In genomic region chr15:90564109-90564508, GRCh38 we compare ENCODE assay signal across 11 cellular contexts. TPM values are rescaled to one million over a fixed set of nuclear protein-coding genes. Genes with fewer than 3 reads are reported as not detected.
DNase-seq lines count a peak whose midpoint lies in the region; ATAC-seq and TF ChIP-seq lines count a peak whose summit lies in the region.
"Had no signal": no experiment of that assay in that cellular context is flagged by ENCODE, and none has a peak within 500 bp of the region (broad histone marks: within the 10 kb centered on the region; RNA-seq: fewer than 3 reads in every experiment).

No MANE protein-coding gene starts in this region.

- no peaks in the 10 kb centered on the region for H3K27me3 ChIP-seq in heart left ventricle
- H3K27me3 ChIP-seq in gastroesophageal sphincter, result no peaks in the 10 kb centered on the region
- no peaks in the 10 kb centered on the region for H3K27me3 ChIP-seq in transverse colon
- H3K27me3 ChIP-seq: body of pancreas had no signal

- no peak for TF ChIP-seq CTCF in heart left ventricle (IDR thresholded peaks at IDR 0.05)
- no peak for TF ChIP-seq CTCF in OCI-LY7 (conservative IDR thresholded peaks at IDR 0.05; ENCODE audit: low read length)
- no peak for TF ChIP-seq CTCF in gastroesophageal sphincter (IDR thresholded peaks at IDR 0.05)
- TF ChIP-seq CTCF in transverse colon (IDR thresholded peaks at IDR 0.05), result no peak

- H3K4me2 ChIP-seq in OCI-LY7 (ENCODE audit: low read length), result no peak overlapping the region

- 71 to 77% (median 74%) methylated on average over 2 of the region's 2 CpGs for WGBS in heart left ventricle, 4 donors
- 44 to 67% methylated on average over 1 to 2 of the region's 2 CpGs for WGBS in gastroesophageal sphincter (ENCODE audit: low coverage in 1 of 2), 2 donors
- 64 to 82% methylated on average over 2 of the region's 2 CpGs for WGBS in transverse colon (ENCODE audit: low coverage in 1 of 2), 2 donors

- H3K4me1 ChIP-seq in heart left ventricle (peaks cover 5 to 99% (median 58%) of the 10 kb centered on the region in 12 donors), OCI-LY7 (ENCODE audit: insufficient read depth, low read length, poor library complexity, severe bottlenecking) (peaks cover 10% of the 10 kb centered on the region), gastroesophageal sphincter (peaks cover 27 to 66% (median 32%) of the 10 kb centered on the region in 3 donors), transverse colon (peaks cover 27 to 69% (median 42%) of the 10 kb centered on the region in 4 donors)

- H2AFZ ChIP-seq in OCI-LY7 (ENCODE audit: low read length), result no peak overlapping the region

- no peaks in the 10 kb centered on the region for H3K9me3 ChIP-seq in heart left ventricle
- H3K9me3 ChIP-seq in OCI-LY7 (ENCODE audit: low read length), result no peaks in the 10 kb centered on the region
- no peaks in the 10 kb centered on the region for H3K9me3 ChIP-seq in gastroesophageal sphincter
- H3K9me3 ChIP-seq in transverse colon, result no peaks in the 10 kb centered on the region
- H3K9me3 ChIP-seq: body of pancreas had no signal

- no peak for TF ChIP-seq POLR2A in heart left ventricle (IDR thresholded peaks at IDR 0.05)
- TF ChIP-seq POLR2A in gastroesophageal sphincter (IDR thresholded peaks at IDR 0.05), result no peak
- no peak for TF ChIP-seq POLR2A in transverse colon (IDR thresholded peaks at IDR 0.05)

- intact Hi-C loops in heart left ventricle (cut with DNase I), result loop anchor here in 1 of 10 donors (5.0 kb wide), 2 partner anchors 33 to 37 kb away; partner anchors contain the start of gene CRTC3
- intact Hi-C loops in Right ventricle myocardium inferior (cut with DNase I), result no loop called here
- intact Hi-C loops in OCI-LY7 (cut with micrococcal nuclease; ENCODE audit: unreplicated experiment), result no loop called here
- intact Hi-C loops in transverse colon (cut with DNase I; ENCODE audit: low total_unique reads), result no loop called here

- CTCF ChIA-PET in OCI-LY7 (lab: Charles Lee; ENCODE audit: unreplicated experiment), result interaction anchor here (0.6 kb wide), 1 partner anchor 14 kb away, joined by 3 read pairs; no protein-coding TSS in a partner anchor

- no peaks in the 10 kb centered on the region for H3K79me2 ChIP-seq in OCI-LY7 (ENCODE audit: insufficient read depth, low read depth, low read length)

- ATAC-seq in heart left ventricle, result no peak
- ATAC-seq in Right ventricle myocardium inferior, result no peak
- no peak for ATAC-seq in gastroesophageal sphincter
- ATAC-seq in HG03097 (IDR thresholded peaks at IDR 0.05; ENCODE audit: low FRiP score, unreplicated experiment), result no peak
- ATAC-seq: body of pancreas had no signal

- H3K36me3 ChIP-seq in heart left ventricle (no peaks in the 10 kb centered on the region), OCI-LY7 (ENCODE audit: insufficient read depth, low read length) (no peaks in the 10 kb centered on the region), gastroesophageal sphincter (no peaks in the 10 kb centered on the region), transverse colon (no peaks in the 10 kb centered on the region)

- POLR2A ChIA-PET in OCI-LY7 (lab: Charles Lee), result interaction anchor here (0.8 to 1.5 kb wide), 6 partner anchors 9 to 251 kb away, joined by 3 to 5 read pairs (median 4); no protein-coding TSS in a partner anchor

- BruUV-seq in OCI-LY7 (replicated peaks; lab: Mats Ljungman, UMichigan), result no TSS peak

- H3K4me3 ChIP-seq in heart left ventricle (no peak overlapping the region), OCI-LY7 (ENCODE audit: low read depth, low read length, poor library complexity, severe bottlenecking) (no peak overlapping the region), gastroesophageal sphincter (no peak overlapping the region), transverse colon (no peak overlapping the region)
- H3K4me3 ChIP-seq: body of pancreas had no signal

- H3K9me2 ChIP-seq in OCI-LY7 (ENCODE audit: insufficient read depth, low read length), result no peaks in the 10 kb centered on the region

- H3K27ac ChIP-seq in heart left ventricle (peak overlapping the region in 8 of 12 donors; percentile 2 to 91 (median 84)), OCI-LY7 (ENCODE audit: low read depth, low read length, poor library complexity, severe bottlenecking) (no peak overlapping the region), gastroesophageal sphincter (peak overlapping the region; percentile 34 to 82 (median 68)), transverse colon (peak overlapping the region; percentile 40 to 87 (median 82))

- TF ChIP-seq EP300 in gastroesophageal sphincter (IDR thresholded peaks at IDR 0.05) (no peak), transverse colon (IDR thresholded peaks at IDR 0.05; ENCODE audit: low read depth) (no peak)

- in situ Hi-C loops in transverse colon (cut with MboI; ENCODE audit: low pct_ligation_motif_present in 1 of 4, low pct_unique_long_range_greater_than_20kb in 1 of 4, low sequenced_read_pairs in 3 of 4), result no loop called here

- DNase-seq in heart left ventricle (no peak), Right ventricle myocardium inferior (ENCODE audit: missing footprints) (no peak), OCI-LY7 (ENCODE audit: low spot score) (peak; percentile 40), transverse colon (no peak)
- DNase-seq in stimulated activated CD4-positive, alpha-beta T cell treated with anti-CD3 and anti-CD28 coated beads, Interleukin-4, amount 100 ng/mL, for 24 hours, result no peak
- no peak for DNase-seq in activated effector memory CD4-positive, alpha-beta T cell treated with Interleukin-2 at 50 U/mL for 16 hours
- DNase-seq: body of pancreas; NCI-H524 treated with DMSO at 0.1 percent for 48 hours; stimulated activated CD4-positive, alpha-beta T cell treated with anti-CD3 and anti-CD28 coated beads, Interleukin-4, amount 100 ng/mL, for 4 hours had no signal

- H4K20me1 ChIP-seq in OCI-LY7 (ENCODE audit: insufficient read depth, low read length), result peaks cover 4% of the 10 kb centered on the region; the same call in 1 of the 2 replicates

RNA-seq across cellular contexts. Expression of gene CRTC3, which starts 34.4 kb away (rescaled TPM):
- total RNA-seq in heart left ventricle (10 to 100 TPM; 21.5 to 42.2 (median 26.8) TPM), Right ventricle myocardium inferior (25.8 TPM), OCI-LY7 (2022) (12.4 and 14.7 TPM in 2 replicates), gastroesophageal sphincter (10 to 100 TPM; 44.5 to 68.6 (median 65.6) TPM), transverse colon (10 to 100 TPM; 23.0 to 35.9 (median 24.1) TPM)
- 10 to 100 TPM; 12.0 to 22.6 TPM for polyA plus RNA-seq in heart left ventricle
- 5.6 and 8.9 TPM in 2 replicates for total RNA-seq in OCI-LY7 (2014; rRNA removed; shearing (Covaris generic))
